16 cellular contexts compared by ENCODE assay signal in genomic region chr7:101869901-101870290, GRCh38. TPM values are rescaled to one million over a fixed set of nuclear protein-coding genes. Genes with fewer than 3 reads are reported as not detected.
DNase-seq lines count a peak whose midpoint lies in the region; ATAC-seq, FAIRE-seq and TF ChIP-seq lines count a peak whose summit lies in the region.
"Had no signal": no experiment of that assay in that cellular context is flagged by ENCODE, and none has a peak within 500 bp of the region (broad histone marks: within the 10 kb centered on the region; RNA-seq: fewer than 3 reads in every experiment).

No MANE protein-coding gene starts in this region.

- H2AFZ ChIP-seq in K562 (ENCODE audit: low read depth, low read length): no peak overlapping the region

- peak in 2 of 3 experiments; percentile 11 to 17; a peak in 1 of 6 replicates for TF ChIP-seq CTCF in K562 (IDR thresholded peaks at IDR 0.05 in 2 of 3, conservative IDR thresholded peaks at IDR 0.05 in 1 of 3; ENCODE audit: insufficient read depth in 2 of 3, low read depth in 1 of 3, low read length in 3 of 3)
- no peak for TF ChIP-seq CTCF in upper lobe of right lung (IDR thresholded peaks at IDR 0.05)
- TF ChIP-seq CTCF in esophagus muscularis mucosa (IDR thresholded peaks at IDR 0.05): no peak

- ATAC-seq in K562: peak; percentile 66
- no peak for ATAC-seq in upper lobe of right lung
- ATAC-seq: activated CD8-positive, alpha-beta memory T cell treated with anti-CD3 and anti-CD28 coated beads, Interleukin-2, amount 10 ng/mL, durations not matched to agents 7 days and 5 days had no signal

- peak overlapping the region; percentile 35; the same call in 1 of the 2 replicates for H3K4me2 ChIP-seq in K562 (ENCODE audit: insufficient read depth, low read length)
- H3K4me2 ChIP-seq: KMS-11 had no signal

- BruUV-seq in K562 (replicated peaks; lab: Mats Ljungman, UMichigan): no TSS peak

- in situ Hi-C loops in K562 (cut with MboI): no loop called here

- peaks cover 39% of the 10 kb centered on the region for H4K20me1 ChIP-seq in K562 (replicated peaks; ENCODE audit: control insufficient read depth, insufficient read depth, low read length)

- TF ChIP-seq RAD21 in K562 (CRISPR knock-in tag; conservative IDR thresholded peaks at IDR 0.05 in 1 of 2, IDR thresholded peaks at IDR 0.05 in 1 of 2): no peak

- H3K9ac ChIP-seq in K562 (ENCODE audit: insufficient read depth in 1 of 2, low read depth in 2 of 2, low read length in 2 of 2): peak overlapping the region; percentile 36 to 83; a peak in 2 of 4 replicates
- H3K9ac ChIP-seq: KMS-11 had no signal

- FAIRE-seq in K562 (lab: Jason Lieb, UNC): no peak
- FAIRE-seq in RCC 7860 (lab: Jason Lieb, UNC): no peak
- FAIRE-seq: TTC549 had no signal

- CTCF ChIA-PET in K562 (lab: Yijun Ruan, JAX; ENCODE audit: low intra/inter-chr PET ratio): no interaction called here

- POLR2A ChIA-PET in K562 (lab: Yijun Ruan, JAX): interaction anchor here (0.5 to 1.9 kb wide), 9 partner anchors 8 to 356 kb away, joined by 3 to 9 read pairs (median 3); no protein-coding TSS in a partner anchor

- H3K9me1 ChIP-seq in K562 (ENCODE audit: control insufficient read depth, insufficient read depth, low read length): peaks cover 4% of the 10 kb centered on the region

- intact Hi-C loops in K562 (cut with micrococcal nuclease) (no loop called here), upper lobe of right lung (cut with DNase I) (no loop called here), esophagus muscularis mucosa (cut with DNase I) (no loop called here)

- H3K36me3 ChIP-seq in K562 (ENCODE audit: control insufficient read depth, insufficient read depth, low read length): peaks cover 11% of the 10 kb centered on the region; the same call in 2 of the 3 replicates
- H3K36me3 ChIP-seq in mesodermal cell (ENCODE audit: control insufficient read depth, insufficient read depth, low read length): peaks cover 14% of the 10 kb centered on the region
- H3K36me3 ChIP-seq in upper lobe of right lung: no peaks in the 10 kb centered on the region
- no peaks in the 10 kb centered on the region for H3K36me3 ChIP-seq in esophagus muscularis mucosa
- H3K36me3 ChIP-seq: right lobe of liver had no signal

- H3K27me3 ChIP-seq in K562 (ENCODE audit: control insufficient read depth in 2 of 2, insufficient read depth in 2 of 2, low read length in 2 of 2) (no peaks in the 10 kb centered on the region), upper lobe of right lung (no peaks in the 10 kb centered on the region), esophagus muscularis mucosa (no peaks in the 10 kb centered on the region)
- H3K27me3 ChIP-seq: right lobe of liver had no signal

- no peak overlapping the region for H3K4me3 ChIP-seq in K562
- H3K4me3 ChIP-seq in mesodermal cell (ENCODE audit: extremely low read depth, insufficient read depth, low read length, poor library complexity, severe bottlenecking): no peak overlapping the region
- no peak overlapping the region for H3K4me3 ChIP-seq in upper lobe of right lung
- H3K4me3 ChIP-seq in esophagus muscularis mucosa: no peak overlapping the region
- H3K4me3 ChIP-seq: right lobe of liver had no signal

- peaks cover 98% of the 10 kb centered on the region for H3K79me2 ChIP-seq in K562 (ENCODE audit: control insufficient read depth, insufficient read depth, low read length)

- H3K4me1 ChIP-seq in K562 (replicated peaks in 1 of 2; ENCODE audit: control insufficient read depth in 2 of 2, insufficient read depth in 2 of 2, low read length in 2 of 2): peaks cover 32 to 36% of the 10 kb centered on the region in 2 experiments
- H3K4me1 ChIP-seq in mesodermal cell (ENCODE audit: control insufficient read depth, insufficient read depth, low read length, poor library complexity, severe bottlenecking): peaks cover 29% of the 10 kb centered on the region
- H3K4me1 ChIP-seq in upper lobe of right lung: peaks cover 33% of the 10 kb centered on the region
- peaks cover 33 to 62% (median 54%) of the 10 kb centered on the region in 4 donors for H3K4me1 ChIP-seq in esophagus muscularis mucosa

- TF ChIP-seq EP300 in K562 (IDR thresholded peaks at IDR 0.05; ENCODE audit: low read length) (no peak), esophagus muscularis mucosa (IDR thresholded peaks at IDR 0.05) (no peak)

- TF ChIP-seq POLR2A in K562 (conservative IDR thresholded peaks at IDR 0.05): no peak
- TF ChIP-seq POLR2A in esophagus muscularis mucosa (IDR thresholded peaks at IDR 0.05; ENCODE audit: low read depth): no peak

- H3K27ac ChIP-seq in K562 (ENCODE audit: extremely low read depth, low read depth, low read length) (peak overlapping the region; percentile 63), mesodermal cell (ENCODE audit: low read depth, low read length, severe bottlenecking) (peak overlapping the region; percentile 81), upper lobe of right lung (peak overlapping the region; percentile 51), esophagus muscularis mucosa (replicated peaks in 1 of 4) (peak overlapping the region in 1 of 4 donors; percentile 5)
- H3K27ac ChIP-seq: KMS-11, right lobe of liver had no signal

- 73% methylated on average over 6 of the region's 7 CpGs for whole genome bisulfite sequencing in K562 (ENCODE audit: insufficient coverage, low coverage, missing lambda C conversion rate)
- WGBS in mesodermal cell (ENCODE audit: insufficient coverage in 2 of 2), 2 experiments: 61 to 69% methylated on average over 2 to 3 of the region's 7 CpGs
- 93% methylated on average over 7 of the region's 7 CpGs for WGBS in esophagus muscularis mucosa

- DNase-seq in activated effector memory CD4-positive, alpha-beta T cell treated with anti-CD3 and anti-CD28 coated beads, Interleukin-2, amount 50 U/mL, for 16 hours: peak; percentile 33
- DNase-seq in activated effector memory CD4-positive, alpha-beta T cell treated with Interleukin-2 at 50 U/mL for 16 hours: no peak
- DNase-seq in K562 (ENCODE audit: extremely low read depth in 1 of 4, low spot score in 3 of 4) (peak; percentile 33 to 63 (median 57)), upper lobe of right lung (no peak), esophagus muscularis mucosa (ENCODE audit: extremely low spot score) (no peak), RCC 7860 (ENCODE audit: low spot score) (no peak), kidney tubule cell (ENCODE audit: low spot score) (no peak)
- DNase-seq: activated CD8-positive, alpha-beta memory T cell treated with anti-CD3 and anti-CD28 coated beads, Interleukin-2, amount 10 ng/mL, durations not matched to agents 7 days and 5 days; immature natural killer cell; naive B cell; NCI-H187; NCI-H774; right lobe of liver had no signal

- H3K9me3 ChIP-seq in K562 (replicated peaks; ENCODE audit: control insufficient read depth, insufficient read depth, low read depth, low read length) (no peaks in the 10 kb centered on the region), mesodermal cell (ENCODE audit: control insufficient read depth, low read length) (no peaks in the 10 kb centered on the region), upper lobe of right lung (no peaks in the 10 kb centered on the region), esophagus muscularis mucosa (no peaks in the 10 kb centered on the region)
- H3K9me3 ChIP-seq: right lobe of liver had no signal

TF ChIP-seq in K562, 482 proteins besides CTCF, POLR2A, EP300 and RAD21 (continues in another document):
- TF ChIP-seq MBD2 (IDR thresholded peaks at IDR 0.05; ENCODE audit: borderline replicate concordance, low read depth) (0 out of 2 replicates have a peak, but pooled peaks have one; percentile 2), BDP1 (IDR thresholded peaks at IDR 0.05; ENCODE audit: insufficient read depth, insufficient read length) (no peak), HMGN3 (IDR thresholded peaks at IDR 0.05; ENCODE audit: borderline replicate concordance, extremely low read depth, insufficient read length, low read depth, low read length) (peak; percentile 14), DDX20 (tag; IDR thresholded peaks at IDR 0.05; ENCODE audit: low read depth) (no peak), VEZF1 (CRISPR knock-in tag; IDR thresholded peaks at IDR 0.05) (peak; percentile 35; the same call in 1 of the 2 replicates)

RNA-seq across cellular contexts. Expression of gene CUX1, which starts 52.5 kb away (rescaled TPM):
- total RNA-seq in K562 (2011; cell fraction: chromatin; rRNA removed; ENCODE audit: low replicate concordance): 271 and 342 TPM in 2 replicates
- total RNA-seq in K562 (2011; cell fraction: nucleolus; rRNA removed): 121 and 144 TPM in 2 replicates
- total RNA-seq in K562 (2011; cell fraction: nucleoplasm; rRNA removed): 169 and 178 TPM in 2 replicates
- total RNA-seq in K562 (2014; rRNA removed) (25.2 and 34.2 TPM in 2 replicates), K562 (2014; rRNA removed; fragmentation: Illumina TruSeq; extraction: Trizol) (33.0 and 41.3 TPM in 2 replicates), K562 (2015; rRNA removed; fragmentation: Illumina TruSeq; extraction: Trizol) (25.2 and 26.2 TPM in 2 replicates), K562 (2021) (52.9 and 55.3 TPM in 2 replicates), upper lobe of right lung (132 TPM), esophagus muscularis mucosa (100 to 1,000 TPM in 2 of 4 donors, 10 to 100 TPM in 2; 61.5 to 136 (median 92.3) TPM)
- polyA plus RNA-seq in K562 (2011; rRNA removed) (9.6 and 13.0 TPM in 2 replicates), K562 (2014; fragmentation: Illumina TruSeq; extraction: Trizol) (31.9 and 32.2 TPM in 2 replicates), K562 (2014; fragmentation: Nextera tagmentation; extraction: Ambion mirVana) (1 to 10 TPM; 3.6 to 6.7 TPM), K562 (2014; rRNA removed) (21.4 and 24.7 TPM in 2 replicates)
- 9.5 and 20.1 TPM in 2 replicates for polyA plus RNA-seq in K562 (2011; cell fraction: cytosol; rRNA removed)
- 8.9 and 14.8 TPM in 2 replicates for polyA plus RNA-seq in K562 (2011; cell fraction: nucleus; rRNA removed)
- polyA plus RNA-seq in K562 (2012): 27.5 and 61.2 TPM in 2 replicates
- polyA minus RNA-seq in K562 (2011; rRNA and poly(A)+ RNA removed): 33.4 and 37.2 TPM in 2 replicates
- polyA minus RNA-seq in K562 (2011; cell fraction: cytosol; rRNA and poly(A)+ RNA removed): 13.4 and 20.4 TPM in 2 replicates
- 30.6 and 60.0 TPM in 2 replicates for polyA minus RNA-seq in K562 (2011; cell fraction: nucleus; rRNA and poly(A)+ RNA removed)
- 37.0 TPM for polyA plus RNA-seq in mesodermal cell (2013, experiment 1 of 2)
- polyA plus RNA-seq in mesodermal cell (2013, experiment 2 of 2): 39.5 TPM

Comparison
In these comparisons a context has a peak if more than half of its experiments do, and no peak if none do; other contexts are left out.
1. DNase-seq: peak in activated effector memory CD4-positive, alpha-beta T cell treated with anti-CD3 and anti-CD28 coated beads, Interleukin-2, amount 50 U/mL, for 16 hours (single experiment) and K562 (4 of 4); none in activated effector memory CD4-positive, alpha-beta T cell treated with Interleukin-2 at 50 U/mL for 16 hours (single experiment), upper lobe of right lung (single experiment), esophagus muscularis mucosa (single experiment), RCC 7860 (single experiment) and kidney tubule cell (single experiment).
2. CTCF ChIP-seq: peak in K562 (2 of 3); none in upper lobe of right lung (single experiment) and esophagus muscularis mucosa (0 of 3).